Comparison of ENCODE assay signal across 1 cellular context in the genomic region with DNA sequence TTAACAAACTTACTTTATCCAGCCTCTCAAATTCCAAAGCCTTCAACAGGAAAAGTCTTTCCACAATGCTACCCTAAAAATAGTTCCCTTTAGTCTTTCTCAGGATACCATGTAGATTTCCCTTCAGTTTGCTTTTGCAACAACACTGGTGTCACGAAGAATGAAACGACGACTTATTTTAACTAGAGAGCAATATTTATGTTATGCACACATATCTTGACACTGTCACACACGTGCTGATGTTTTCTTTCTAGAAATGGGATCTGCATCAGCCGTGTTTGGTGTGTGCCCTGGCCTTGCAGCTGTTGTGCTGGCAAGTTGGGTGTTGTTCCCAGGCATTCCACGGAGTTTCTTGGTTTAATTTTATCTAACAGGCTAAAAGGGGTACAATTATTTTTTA.
TF ChIP-seq lines count a peak whose summit lies in the region.

No MANE protein-coding gene starts in this region.

TF ChIP-seq in IMR-90, 13 proteins besides CTCF, POLR2A, EP300 and RAD21:
- TF ChIP-seq BHLHE40 (IDR thresholded peaks at IDR 0.05; ENCODE audit: low read depth, low read length) (peak; percentile 81; the same call in 1 of the 2 replicates), SMC3 (IDR thresholded peaks at IDR 0.05; ENCODE audit: low read depth, low read length) (no peak)
